2 cellular contexts compared by ENCODE assay signal in genomic region chr11:102985850-102986249, GRCh38.
TF ChIP-seq lines count a peak whose summit lies in the region.

No MANE protein-coding gene starts in this region.

TF ChIP-seq in HCT116, 20 proteins besides CTCF, POLR2A, EP300 and RAD21:
- no peak for TF ChIP-seq ZBTB33 (IDR thresholded peaks at IDR 0.05; ENCODE audit: extremely low read depth, insufficient replicate concordance, low read length)
- TF ChIP-seq EZH2 (IDR thresholded peaks at IDR 0.05): no peak
- TF ChIP-seq POLR2AphosphoS5 (IDR thresholded peaks at IDR 0.05; ENCODE audit: low read depth, low read length): no peak
- no peak for TF ChIP-seq YY1 (IDR thresholded peaks at IDR 0.05; ENCODE audit: extremely low read depth, insufficient replicate concordance, low read depth, low read length)
- TF ChIP-seq ATF3 (IDR thresholded peaks at IDR 0.05): no peak
- TF ChIP-seq SP1 (IDR thresholded peaks at IDR 0.05; ENCODE audit: low read depth): no peak
- no peak for TF ChIP-seq CBX3 (IDR thresholded peaks at IDR 0.05; ENCODE audit: low read depth)
- no peak for TF ChIP-seq TCF7L2 (IDR thresholded peaks at IDR 0.05; ENCODE audit: borderline replicate concordance, extremely low read depth, insufficient read depth, insufficient read length)
- no peak for TF ChIP-seq MAX (IDR thresholded peaks at IDR 0.05)
- no peak for TF ChIP-seq JUND (IDR thresholded peaks at IDR 0.05)
- TF ChIP-seq FOSL1 (IDR thresholded peaks at IDR 0.05; ENCODE audit: low read depth): no peak
- TF ChIP-seq ELF1 (IDR thresholded peaks at IDR 0.05; ENCODE audit: borderline replicate concordance, low read depth): no peak
- no peak for TF ChIP-seq SIN3A (IDR thresholded peaks at IDR 0.05; ENCODE audit: low read depth)

TF ChIP-seq in GM12878, 131 proteins besides CTCF, POLR2A, EP300 and RAD21:
- no peak for TF ChIP-seq JUNB (IDR thresholded peaks at IDR 0.05)
- no peak for TF ChIP-seq IKZF1 (conservative IDR thresholded peaks at IDR 0.05)
- TF ChIP-seq ELK1 (IDR thresholded peaks at IDR 0.05; ENCODE audit: low read depth, low read length): no peak
- no peak for TF ChIP-seq SIN3A (IDR thresholded peaks at IDR 0.05; ENCODE audit: low read depth, low read length)
- TF ChIP-seq CBX5 (IDR thresholded peaks at IDR 0.05; ENCODE audit: low read depth): no peak
- TF ChIP-seq IKZF2 (IDR thresholded peaks at IDR 0.05): 0 out of 4 replicates have a peak, but pooled peaks of 1 of the 2 experiments have one; percentile 24
- TF ChIP-seq PKNOX1 (IDR thresholded peaks at IDR 0.05): no peak
- TF ChIP-seq ZSCAN29 (IDR thresholded peaks at IDR 0.05): no peak
